28 cellular contexts compared by ENCODE assay signal in the genomic region with DNA sequence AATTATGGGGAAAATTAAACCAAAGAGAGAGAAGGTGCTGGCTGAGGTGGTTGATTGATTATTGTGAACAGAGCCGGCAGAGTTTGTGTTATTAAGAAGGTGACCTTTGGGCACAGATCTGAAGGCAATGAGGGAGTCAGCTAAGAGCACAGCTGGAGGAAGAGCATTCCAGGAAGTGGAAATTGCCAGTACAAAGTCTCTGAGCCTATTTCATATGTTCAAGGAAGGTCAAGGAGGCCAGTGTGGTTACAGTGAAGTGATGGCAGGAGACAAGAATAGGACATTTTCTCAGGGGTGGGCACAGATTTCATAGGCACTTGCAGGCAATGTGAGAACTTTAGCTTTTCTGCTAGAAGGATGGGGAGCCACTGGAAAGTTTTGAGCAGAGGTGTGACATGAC. TPM values are rescaled to one million over a fixed set of nuclear protein-coding genes. Genes with fewer than 3 reads are reported as not detected.
A peak's percentile ranks its signal among the peaks of the same experiment; 100 is the strongest.
DNase-seq lines count a peak whose midpoint lies in the region; ATAC-seq, FAIRE-seq and TF ChIP-seq lines count a peak whose summit lies in the region.
"Had no signal": no experiment of that assay in that cellular context is flagged by ENCODE, and none has a peak within 500 bp of the region (broad histone marks: within the 10 kb centered on the region; RNA-seq: fewer than 3 reads in every experiment).

No MANE protein-coding gene starts in this region.

- H3K36me3 ChIP-seq in small intestine (ENCODE audit: control insufficient read depth in 2 of 2, insufficient read depth in 2 of 2, low read length in 2 of 2) (peaks cover 0 to 6% of the 10 kb centered on the region in 2 donors), breast epithelium (no peaks in the 10 kb centered on the region), adrenal gland (replicated peaks in 1 of 2) (peaks cover 0 to 14% of the 10 kb centered on the region in 2 donors)
- H3K36me3 ChIP-seq: cardiac muscle cell, gastrocnemius medialis, thoracic aorta had no signal

- CTCF ChIA-PET in CD4-positive, alpha-beta T cell (lab: Charles Lee), result interaction anchor here (1.3 to 1.4 kb wide), 2 partner anchors 33 to 321 kb away, joined by 3 to 4 read pairs; no protein-coding TSS in a partner anchor

- H3K4me1 ChIP-seq in right cardiac atrium (ENCODE audit: control insufficient read depth, insufficient read depth, low read length) (no peaks in the 10 kb centered on the region), small intestine (ENCODE audit: control insufficient read depth in 2 of 2, insufficient read depth in 1 of 2, low read depth in 1 of 2, low read length in 1 of 2) (peaks cover 2 to 4% of the 10 kb centered on the region in 2 donors), breast epithelium (no peaks in the 10 kb centered on the region), adrenal gland (replicated peaks in 1 of 2) (peaks cover 0 to 6% of the 10 kb centered on the region in 2 donors)

- no peak overlapping the region for H3K27ac Mint-ChIP-seq in CD4-positive, alpha-beta T cell
- H3K27ac Mint-ChIP-seq in activated CD4-positive, alpha-beta T cell treated with anti-CD3 and anti-CD28 coated beads, Interleukin-2, amount 10 ng/mL, durations not matched to agents 24 days and 14 days, result no peak overlapping the region
- H3K27ac Mint-ChIP-seq: CD8-positive, alpha-beta memory T cell; endodermal cell; GM23338; HFFc6; stimulated activated naive B cell treated with anti-CD40 and anti-IgM and Interleukin-4, amounts not matched to agents 10 μg/mL and 1 μg/mL and 100 μg/mL, for 72 hours had no signal

- H3K9me3 ChIP-seq in CD4-positive, alpha-beta T cell (ENCODE audit: control insufficient read depth, low read length), result no peaks in the 10 kb centered on the region
- no peaks in the 10 kb centered on the region for H3K9me3 ChIP-seq in right cardiac atrium (ENCODE audit: control insufficient read depth, low read length)
- no peaks in the 10 kb centered on the region for H3K9me3 ChIP-seq in small intestine (ENCODE audit: control insufficient read depth, low read depth)
- H3K9me3 ChIP-seq in breast epithelium, result no peaks in the 10 kb centered on the region
- H3K9me3 ChIP-seq in adrenal gland (replicated peaks in 1 of 3), result no peaks in the 10 kb centered on the region
- H3K9me3 ChIP-seq: esophagus muscularis mucosa, gastrocnemius medialis, thoracic aorta had no signal

- H3K4me3 ChIP-seq in HL-60 (replicated peaks; ENCODE audit: insufficient read depth, low read length), result no peak overlapping the region
- no peak overlapping the region for H3K4me3 ChIP-seq in right cardiac atrium (ENCODE audit: low read length)
- H3K4me3 ChIP-seq in small intestine (ENCODE audit: low read depth in 1 of 2, low read length in 2 of 2), result no peak overlapping the region
- no peak overlapping the region for H3K4me3 ChIP-seq in breast epithelium
- H3K4me3 ChIP-seq in adrenal gland, result no peak overlapping the region
- H3K4me3 ChIP-seq: cardiac muscle cell, esophagus muscularis mucosa, gastrocnemius medialis, GM23338, thoracic aorta had no signal

- intact Hi-C loops in CD4-positive, alpha-beta T cell (cut with DNase I, micrococcal nuclease), result no loop called here
- intact Hi-C loops in right cardiac atrium (cut with DNase I), result no loop called here
- intact Hi-C loops in breast epithelium (cut with DNase I; ENCODE audit: low total_unique reads), result no loop called here
- intact Hi-C loops in activated CD4-positive, alpha-beta T cell treated with anti-CD3 and anti-CD28 coated beads, Interleukin-2, amount 10 ng/mL, durations not matched to agents 24 days and 14 days (cut with micrococcal nuclease), result no loop called here
- intact Hi-C loops in adrenal gland (cut with DNase I), result no loop called here

- H3K27me3 Mint-ChIP-seq in CD4-positive, alpha-beta T cell, result no peaks in the 10 kb centered on the region
- H3K27me3 Mint-ChIP-seq in activated CD4-positive, alpha-beta T cell treated with anti-CD3 and anti-CD28 coated beads, Interleukin-2, amount 10 ng/mL, durations not matched to agents 24 days and 14 days, result no peaks in the 10 kb centered on the region
- H3K27me3 Mint-ChIP-seq: CD8-positive, alpha-beta memory T cell; stimulated activated naive B cell treated with anti-CD40 and anti-IgM and Interleukin-4, amounts not matched to agents 10 μg/mL and 1 μg/mL and 100 μg/mL, for 72 hours had no signal

- no peak for TF ChIP-seq CTCF in CD4-positive, alpha-beta T cell (IDR thresholded peaks at IDR 0.05)
- no peak for TF ChIP-seq CTCF in HL-60 (IDR thresholded peaks at IDR 0.05; ENCODE audit: insufficient read depth, low read length)
- TF ChIP-seq CTCF in breast epithelium (IDR thresholded peaks at IDR 0.05), result no peak
- no peak for TF ChIP-seq CTCF in adrenal gland (IDR thresholded peaks at IDR 0.05)

- no peak overlapping the region for H3K4me3 Mint-ChIP-seq in CD4-positive, alpha-beta T cell
- H3K4me3 Mint-ChIP-seq in activated CD4-positive, alpha-beta T cell treated with anti-CD3 and anti-CD28 coated beads, Interleukin-2, amount 10 ng/mL, durations not matched to agents 24 days and 14 days, result no peak overlapping the region
- H3K4me3 Mint-ChIP-seq: endodermal cell; GM23338; HFFc6; stimulated activated naive B cell treated with anti-CD40 and anti-IgM and Interleukin-4, amounts not matched to agents 10 μg/mL and 1 μg/mL and 100 μg/mL, for 72 hours had no signal

- peak overlapping the region; percentile 8 for H3K27ac ChIP-seq in CD4-positive, alpha-beta T cell (ENCODE audit: low read depth, low read length)
- H3K27ac ChIP-seq in HL-60 (replicated peaks) (peak overlapping the region; percentile 50), right cardiac atrium (ENCODE audit: low read length) (no peak overlapping the region), small intestine (ENCODE audit: low read depth in 1 of 2, low read length in 1 of 2) (peak overlapping the region in 1 of 2 donors; percentile 22), breast epithelium (no peak overlapping the region), adrenal gland (peak overlapping the region in 2 of 5 donors; percentile 26 to 63)
- H3K27ac ChIP-seq: cardiac muscle cell, esophagus muscularis mucosa, thoracic aorta had no signal

- no peak for DNase-seq in CD4-positive, alpha-beta T cell
- DNase-seq in HL-60 (ENCODE audit: low read depth in 1 of 2, low spot score in 1 of 2) (no peak), right cardiac atrium (no peak), small intestine (peak; percentile 91), breast epithelium (ENCODE audit: low spot score in 2 of 2) (no peak), adrenal gland (no peak)
- no peak for DNase-seq in activated CD4-positive, alpha-beta T cell treated with anti-CD3 and anti-CD28 coated beads, Interleukin-2, amount 10 ng/mL, durations not matched to agents 24 days and 14 days
- DNase-seq: activated naive CD4-positive, alpha-beta T cell treated with Interleukin-2 at 50 U/mL for 16 hours; activated T-cell treated with anti-CD3 and anti-CD28 coated beads, Interleukin-2, amount 50 U/mL, for 48 hours; CD8-positive, alpha-beta memory T cell; cortex of kidney; DMS53; endodermal cell; gastrocnemius medialis; HFFc6; hypothalamus; mammary epithelial cell; NCI-H1417 treated with DMSO at 0.1 percent for 48 hours; NCI-H446; NCI-H82; stimulated activated CD4-positive, alpha-beta T cell treated with anti-CD3 and anti-CD28 coated beads, Interleukin-12 subunit alpha, Interleukin-12 subunit beta, amount 100 ng/mL, for 4 hours; stimulated activated CD4-positive, alpha-beta T cell treated with anti-CD3 and anti-CD28 coated beads, Interleukin-4, amount 100 ng/mL, for 24 hours; stimulated activated naive B cell treated with anti-CD40 and anti-IgM and Interleukin-4, amounts not matched to agents 10 μg/mL and 1 μg/mL and 100 μg/mL, for 72 hours had no signal

- H3K9me3 Mint-ChIP-seq in CD4-positive, alpha-beta T cell, result no peaks in the 10 kb centered on the region
- no peaks in the 10 kb centered on the region for H3K9me3 Mint-ChIP-seq in activated CD4-positive, alpha-beta T cell treated with anti-CD3 and anti-CD28 coated beads, Interleukin-2, amount 10 ng/mL, durations not matched to agents 24 days and 14 days
- H3K9me3 Mint-ChIP-seq: CD8-positive, alpha-beta memory T cell; endodermal cell; GM23338; HFFc6 had no signal

- no peaks in the 10 kb centered on the region for H3K27me3 ChIP-seq in CD4-positive, alpha-beta T cell (ENCODE audit: control insufficient read depth, insufficient read depth, low read length)
- no peaks in the 10 kb centered on the region for H3K27me3 ChIP-seq in HL-60 (ENCODE audit: insufficient read depth, poor library complexity, severe bottlenecking)
- no peaks in the 10 kb centered on the region for H3K27me3 ChIP-seq in right cardiac atrium (ENCODE audit: control insufficient read depth, insufficient read depth)
- H3K27me3 ChIP-seq in small intestine (ENCODE audit: control insufficient read depth in 2 of 2, insufficient read depth in 2 of 2, low read length in 2 of 2), result no peaks in the 10 kb centered on the region
- H3K27me3 ChIP-seq in breast epithelium, result no peaks in the 10 kb centered on the region
- H3K27me3 ChIP-seq in adrenal gland, result no peaks in the 10 kb centered on the region
- H3K27me3 ChIP-seq: cardiac muscle cell, esophagus muscularis mucosa, gastrocnemius medialis had no signal

- 49% methylated on average over 1 of the region's 1 CpG for WGBS in right cardiac atrium
- WGBS in small intestine, 3 donors, result 10 to 26% (median 16%) methylated on average over 1 of the region's 1 CpG
- WGBS in adrenal gland, 4 donors, result 17 to 39% (median 32%) methylated on average over 1 of the region's 1 CpG

- ATAC-seq in CD4-positive, alpha-beta T cell (ENCODE audit: poor library complexity), result no peak
- ATAC-seq in right cardiac atrium, result peak; percentile 64 to 69
- ATAC-seq: GM23338 had no signal

- POLR2A ChIA-PET in CD4-positive, alpha-beta T cell (lab: Charles Lee), result interaction anchor here (1.1 kb wide), 1 partner anchor 33 kb away, joined by 3 read pairs; no protein-coding TSS in a partner anchor

- TF ChIP-seq POLR2A in breast epithelium (IDR thresholded peaks at IDR 0.05) (no peak), adrenal gland (IDR thresholded peaks at IDR 0.05) (no peak)

- no peaks in the 10 kb centered on the region for H3K36me3 Mint-ChIP-seq in CD4-positive, alpha-beta T cell (ENCODE audit: low read depth)
- peaks cover 38% of the 10 kb centered on the region for H3K36me3 Mint-ChIP-seq in activated CD4-positive, alpha-beta T cell treated with anti-CD3 and anti-CD28 coated beads, Interleukin-2, amount 10 ng/mL, durations not matched to agents 24 days and 14 days (ENCODE audit: low read depth)

- FAIRE-seq in small intestine (lab: Jason Lieb, UNC), result no peak

- peaks cover 34% of the 10 kb centered on the region for H3K4me1 Mint-ChIP-seq in CD4-positive, alpha-beta T cell (ENCODE audit: low read depth)
- peaks cover 20% of the 10 kb centered on the region for H3K4me1 Mint-ChIP-seq in activated CD4-positive, alpha-beta T cell treated with anti-CD3 and anti-CD28 coated beads, Interleukin-2, amount 10 ng/mL, durations not matched to agents 24 days and 14 days
- H3K4me1 Mint-ChIP-seq: GM23338 had no signal

RNA-seq across cellular contexts. Expression of a gene that starts 50.2 kb away (rescaled TPM):
- 10 to 100 TPM; 39.3 to 41.8 TPM for total RNA-seq in CD4-positive, alpha-beta T cell
- total RNA-seq in right cardiac atrium (1 to 10 TPM; 7.8 to 9.7 (median 9.1) TPM), breast epithelium (10 to 100 TPM in 1 of 3 donors, 1 to 10 TPM in 2; 7.8 to 10.8 (median 9.5) TPM), adrenal gland (10 to 100 TPM in 5 of 8 donors, 1 to 10 TPM in 3; 8.0 to 17.6 (median 11.9) TPM)
- polyA plus RNA-seq in right cardiac atrium (5.9 TPM), small intestine (1 to 10 TPM; 1.8 to 7.6 (median 3.6) TPM), adrenal gland (10 to 100 TPM in 2 of 3 donors, 1 to 10 TPM in 1; 8.5 to 15.4 (median 10.1) TPM)
- 37.8 and 42.2 TPM in 2 replicates for total RNA-seq in activated CD4-positive, alpha-beta T cell treated with anti-CD3 and anti-CD28 coated beads, Interleukin-2, amount 10 ng/mL, durations not matched to agents 24 days and 14 days
- total RNA-seq: HFFc6, myocyte had no signal

Comparison
In these comparisons a context has a peak if more than half of its experiments do, and no peak if none do; other contexts are left out.
1. H3K27ac ChIP-seq: peak in CD4-positive, alpha-beta T cell (single experiment) and HL-60 (single experiment); none in right cardiac atrium (single experiment) and breast epithelium (0 of 2).